In the genomic region with DNA sequence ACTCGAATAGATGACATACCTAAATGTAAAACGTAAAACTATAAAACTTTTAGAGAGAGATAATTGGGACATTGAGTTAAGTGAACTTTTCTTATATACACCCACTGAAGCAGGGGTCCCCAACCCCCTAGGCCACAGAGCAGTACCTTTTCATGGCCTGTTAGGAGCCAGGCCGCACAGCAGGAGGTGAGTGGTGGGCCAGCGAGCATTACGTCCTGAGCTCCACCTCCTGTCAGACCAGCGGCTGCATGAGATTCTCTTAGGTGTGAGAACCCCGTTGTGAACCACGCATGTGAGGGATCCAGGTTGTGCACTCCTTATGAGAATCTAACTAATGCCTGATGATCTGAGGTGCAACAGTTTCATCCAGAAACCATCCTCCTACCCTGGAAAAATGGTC, we compare ENCODE assay signal across 24 cellular contexts.
"Had no signal": no experiment of that assay in that cellular context is flagged by ENCODE, and none has a peak within 500 bp of the region (broad histone marks: within the 10 kb centered on the region; RNA-seq: fewer than 3 reads in every experiment).

No MANE protein-coding gene starts in this region.

- DNase-seq: activated CD4-positive, alpha-beta T cell treated with anti-CD3 and anti-CD28 coated beads for 36 hours; activated CD4-positive, CD25-positive, alpha-beta regulatory T cell; activated gamma-delta T cell; activated naive CD4-positive, alpha-beta T cell treated with anti-CD3 and anti-CD28 coated beads, Interleukin-2, amount 10 ng/mL, durations not matched to agents 7 days and 5 days; activated naive CD8-positive, alpha-beta T cell treated with anti-CD3 and anti-CD28 coated beads, Interleukin-2, amount 10 ng/mL, durations not matched to agents 7 days and 5 days; brain microvascular endothelial cell; caudate nucleus; left ventricle myocardium superior; mammary epithelial cell; naive B cell; nucleus accumbens; stimulated activated CD4-positive, alpha-beta T cell treated with anti-CD3 and anti-CD28 coated beads, Interleukin-4, amount 100 ng/mL, for 24 hours; stimulated activated naive CD8-positive, alpha-beta T cell treated with anti-CD3 and anti-CD28 coated beads, Interleukin-15, amount 100 ng/mL, for 72 hours; substantia nigra; T-helper 1 cell; thyroid gland had no signal

- H3K36me3 ChIP-seq: brain microvascular endothelial cell, pancreas, thyroid gland had no signal

- H3K27ac ChIP-seq: brain microvascular endothelial cell, epithelial cell of prostate, pancreas, psoas muscle, skin epidermis, thyroid gland had no signal

- FAIRE-seq: astrocyte, endometrium, frontal cortex, pancreas had no signal

- H3K9me3 ChIP-seq: pancreas, psoas muscle, thyroid gland had no signal

- ATAC-seq: activated CD4-positive, alpha-beta T cell treated with anti-CD3 and anti-CD28 coated beads for 36 hours; left ventricle myocardium superior; pancreas; psoas muscle; stimulated activated effector memory CD8-positive, alpha-beta T cell treated with anti-CD3 and anti-CD28 coated beads, Interleukin-12 subunit alpha, Interleukin-12 subunit beta, amount 100 ng/mL, for 72 hours; stimulated activated naive CD8-positive, alpha-beta T cell treated with anti-CD3 and anti-CD28 coated beads, Interleukin-15, amount 100 ng/mL, for 72 hours had no signal

- H3K4me3 ChIP-seq: pancreas, psoas muscle, skin epidermis, thyroid gland had no signal

- H3K4me1 ChIP-seq: pancreas, psoas muscle, thyroid gland had no signal

- H3K27me3 ChIP-seq: brain microvascular endothelial cell, thyroid gland had no signal
